Comparison of ENCODE assay signal across 8 cellular contexts in genomic region chr21:18041012-18041411, GRCh38.
DNase-seq lines count a peak whose midpoint lies in the region; ATAC-seq and TF ChIP-seq lines count a peak whose summit lies in the region.

No MANE protein-coding gene starts in this region.

- H3K9me3 Mint-ChIP-seq in CD8-positive, alpha-beta T cell, result no peaks in the 10 kb centered on the region

- H3K4me3 ChIP-seq in iPS DF 6.9 (ENCODE audit: low read length), result no peak overlapping the region
- no peak overlapping the region for H3K4me3 ChIP-seq in CD8-positive, alpha-beta T cell (ENCODE audit: low read depth, low read length)

- no peaks in the 10 kb centered on the region for H3K36me3 ChIP-seq in iPS DF 6.9 (ENCODE audit: control insufficient read depth, insufficient read depth, low read length)
- H3K36me3 ChIP-seq in CD8-positive, alpha-beta T cell (ENCODE audit: insufficient read depth, low read length), result no peaks in the 10 kb centered on the region

- CTCF ChIA-PET in RWPE1 (lab: Yijun Ruan, JAX), result interaction anchor here (0.6 to 1.4 kb wide), 14 partner anchors 9 to 1706 kb away, joined by 3 to 7 read pairs (median 4); no protein-coding TSS in a partner anchor
- CTCF ChIA-PET in CD8-positive, alpha-beta T cell (lab: Charles Lee), result interaction anchor here (0.6 to 1.3 kb wide), 3 partner anchors 11 to 153 kb away, joined by 3 read pairs; no protein-coding TSS in a partner anchor

- H3K27ac ChIP-seq in RWPE1 (no peak overlapping the region), iPS DF 6.9 (ENCODE audit: low read length) (no peak overlapping the region)
- no peak overlapping the region for H3K27ac ChIP-seq in CD8-positive, alpha-beta T cell (ENCODE audit: low read depth, low read length)

- no peaks in the 10 kb centered on the region for H3K27me3 Mint-ChIP-seq in CD8-positive, alpha-beta T cell (ENCODE audit: low read depth)

- no peaks in the 10 kb centered on the region for H3K4me1 Mint-ChIP-seq in CD8-positive, alpha-beta T cell (ENCODE audit: low read depth)

- peak; percentile 38 for DNase-seq in KBM-7
- no peak for DNase-seq in RWPE1 (ENCODE audit: low spot score)
- DNase-seq in iPS DF 6.9 (ENCODE audit: low read depth, low spot score), result peak; percentile 39
- DNase-seq in activated naive CD4-positive, alpha-beta T cell treated with Interleukin-2 at 50 U/mL for 16 hours, result no peak
- DNase-seq in CD8-positive, alpha-beta T cell, result no peak
- no peak for DNase-seq in cerebellar nuclear complex (lab: John Stamatoyannopoulos, UW)

- no CpG with 5 or more reads among the region's 3 CpGs for WGBS in iPS DF 6.9 (ENCODE audit: insufficient coverage, insufficient read length)

- no peak overlapping the region for H3K27ac Mint-ChIP-seq in CD8-positive, alpha-beta T cell

- no peaks in the 10 kb centered on the region for H3K36me3 Mint-ChIP-seq in CD8-positive, alpha-beta T cell

- H3K4me3 Mint-ChIP-seq in CD8-positive, alpha-beta T cell, result no peak overlapping the region

- intact Hi-C loops in CD8-positive, alpha-beta T cell (cut with DNase I, micrococcal nuclease), result loop anchor here in 1 of 2 experiments (1.0 kb wide), 1 partner anchor 164 kb away; no protein-coding TSS in a partner anchor

- in situ Hi-C loops in KBM-7 (cut with MboI; ENCODE audit: low pct_unique_long_range_greater_than_20kb, low sequenced_read_pairs), result no loop called here

- H3K27me3 ChIP-seq in iPS DF 6.9 (ENCODE audit: control insufficient read depth, insufficient read depth, low read length), result no peaks in the 10 kb centered on the region; the same call in 1 of the 2 replicates
- no peaks in the 10 kb centered on the region for H3K27me3 ChIP-seq in CD8-positive, alpha-beta T cell (ENCODE audit: insufficient read depth, low read length)

- TF ChIP-seq CTCF in RWPE1 (conservative IDR thresholded peaks at IDR 0.05; ENCODE audit: low read depth), result peak; percentile 36; the same call in 1 of the 2 replicates
- no peak for TF ChIP-seq CTCF in CD8-positive, alpha-beta T cell (IDR thresholded peaks at IDR 0.05)

- H3K4me1 ChIP-seq in iPS DF 6.9 (ENCODE audit: control insufficient read depth, insufficient read depth, low read length), result no peaks in the 10 kb centered on the region
- H3K4me1 ChIP-seq in CD8-positive, alpha-beta T cell (ENCODE audit: insufficient read depth, low read length), result no peaks in the 10 kb centered on the region

- ATAC-seq in GM18858 (IDR thresholded peaks at IDR 0.05; ENCODE audit: unreplicated experiment) (peak; percentile 66), GM21528 (IDR thresholded peaks at IDR 0.05; ENCODE audit: low FRiP score, unreplicated experiment) (no peak)
- no peak for ATAC-seq in CD8-positive, alpha-beta T cell

- POLR2A ChIA-PET in RWPE1 (lab: Yijun Ruan, JAX; ENCODE audit: low non-redundant PET), result no interaction called here
- POLR2A ChIA-PET in CD8-positive, alpha-beta T cell (lab: Charles Lee), result no interaction called here

- H3K9me3 ChIP-seq in iPS DF 6.9 (ENCODE audit: control insufficient read depth, insufficient read depth, low read length), result no peaks in the 10 kb centered on the region
- H3K9me3 ChIP-seq in CD8-positive, alpha-beta T cell (ENCODE audit: low read length), result no peaks in the 10 kb centered on the region

Comparison
In these comparisons a context has a peak if more than half of its experiments do, and no peak if none do; other contexts are left out.
1. DNase-seq: peak in KBM-7 (single experiment) and iPS DF 6.9 (single experiment); none in RWPE1 (single experiment), activated naive CD4-positive, alpha-beta T cell treated with Interleukin-2 at 50 U/mL for 16 hours (single experiment), CD8-positive, alpha-beta T cell (0 of 7) and cerebellar nuclear complex (0 of 2).